In the genomic region with DNA sequence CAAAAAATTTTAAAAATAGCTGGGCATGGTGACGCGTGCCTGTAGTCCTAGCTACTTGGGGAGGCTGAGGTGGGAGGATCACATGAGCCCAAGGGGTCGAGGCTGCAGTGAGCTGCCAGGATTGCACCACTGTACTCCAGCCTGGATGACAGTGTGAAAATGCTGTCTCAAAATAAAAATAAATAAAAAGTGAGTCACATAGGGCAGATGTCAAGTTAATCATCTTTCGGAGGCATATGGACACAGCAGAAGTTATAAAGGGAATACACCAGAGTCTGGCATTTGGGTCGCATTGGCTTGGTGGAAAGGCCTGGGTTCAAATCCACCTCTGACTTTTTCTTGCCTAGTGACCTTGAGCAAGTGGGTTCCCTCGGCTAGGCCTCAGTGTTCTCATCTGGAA, we compare ENCODE assay signal across 12 cellular contexts.
"Had no signal": no experiment of that assay in that cellular context is flagged by ENCODE, and none has a peak within 500 bp of the region (broad histone marks: within the 10 kb centered on the region; RNA-seq: fewer than 3 reads in every experiment).

No MANE protein-coding gene starts in this region.

- H3K9me3 ChIP-seq: colonic mucosa, lower lobe of right lung, thoracic aorta had no signal

- H3K36me3 ChIP-seq: colonic mucosa, lower lobe of right lung, ovary, stomach, thoracic aorta had no signal

- H3K4me2 ChIP-seq: hepatocyte had no signal

- H3K27me3 ChIP-seq: colonic mucosa, hepatocyte, ovary had no signal

- H3K4me1 ChIP-seq: colonic mucosa, lower lobe of right lung, stomach had no signal

- DNase-seq: activated B cell treated with CpG ODN at 0.5 μM for 24 hours; activated CD4-positive, alpha-beta T cell treated with anti-CD3 and anti-CD28 coated beads, Interleukin-2, amount 50 U/mL, for 1 hour; activated gamma-delta T cell; activated naive CD8-positive, alpha-beta T cell treated with anti-CD3 and anti-CD28 coated beads for 36 hours; colonic mucosa; left cardiac atrium; lower lobe of right lung; ovary; stimulated activated CD4-positive, alpha-beta T cell treated with anti-CD3 and anti-CD28 coated beads, Interleukin-4, amount 100 ng/mL, for 4 hours; stomach had no signal

- H2AFZ ChIP-seq: hepatocyte had no signal

- ATAC-seq: left cardiac atrium, lower lobe of right lung had no signal

- H3K79me2 ChIP-seq: hepatocyte had no signal

- H3K4me3 ChIP-seq: colonic mucosa, hepatocyte, lower lobe of right lung, ovary, stomach, thoracic aorta had no signal

- H3K27ac ChIP-seq: colonic mucosa, hepatocyte, lower lobe of right lung, ovary, stomach, thoracic aorta had no signal
